8 cellular contexts compared by ENCODE assay signal in the genomic region with DNA sequence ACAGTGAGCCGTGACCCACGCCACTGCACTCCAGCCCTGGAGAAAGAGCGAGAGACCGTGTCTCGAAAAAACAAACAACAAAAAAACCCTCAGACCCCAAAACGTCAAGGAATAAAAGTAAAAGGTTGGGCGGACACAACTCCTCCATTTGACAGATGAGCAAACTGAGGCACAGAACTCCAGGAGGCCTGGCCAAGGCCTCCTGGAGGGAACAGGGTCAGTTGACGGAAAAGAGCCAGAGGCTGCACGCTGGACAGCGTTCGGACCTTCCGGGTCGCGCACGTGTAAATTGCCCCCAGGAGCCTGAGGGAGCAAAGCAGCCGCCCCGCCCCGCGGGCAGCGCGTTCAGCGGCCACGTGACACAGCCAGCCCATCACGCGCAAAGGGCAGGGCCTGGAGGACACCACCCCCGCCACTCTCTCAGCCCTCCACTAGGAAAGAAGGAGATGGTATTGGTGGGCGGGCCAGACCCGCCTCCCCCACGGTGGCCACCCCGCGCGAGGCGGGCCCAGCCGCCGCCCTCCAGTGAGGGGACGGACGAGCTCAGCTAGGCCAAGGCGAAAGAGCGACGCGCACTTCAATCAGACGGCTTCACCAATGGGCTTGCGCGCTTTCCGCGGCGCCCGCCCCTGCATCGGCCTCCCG.
A peak's percentile ranks its signal among the peaks of the same experiment; 100 is the strongest.
DNase-seq lines count a peak whose midpoint lies in the region; ATAC-seq, FAIRE-seq and TF ChIP-seq lines count a peak whose summit lies in the region.

No MANE protein-coding gene starts in this region.

- peak overlapping the region; percentile 85 for H2AFZ ChIP-seq in mammary epithelial cell (ENCODE audit: low read depth, low read length)

- intact Hi-C loops in mammary epithelial cell (cut with micrococcal nuclease): loop anchor here (1.0 to 2.0 kb wide), 3 partner anchors 25 to 79 kb away; no protein-coding TSS in a partner anchor

- no peak for FAIRE-seq in A549 (lab: Jason Lieb, UNC)

- H3K27me3 ChIP-seq in WERI-Rb-1 (ENCODE audit: insufficient read depth, low read depth, severe bottlenecking) (no peaks in the 10 kb centered on the region), mammary epithelial cell (ENCODE audit: insufficient read depth, low read length) (no peaks in the 10 kb centered on the region), iPS-20b (ENCODE audit: insufficient read depth, low read length) (no peaks in the 10 kb centered on the region)

- H3K27ac ChIP-seq in A549 (peak overlapping the region; percentile 99 to 100), WERI-Rb-1 (peak overlapping the region; percentile 100), mammary epithelial cell (ENCODE audit: insufficient read depth, low read depth, low read length) (peak overlapping the region; percentile 96), iPS-20b (ENCODE audit: low read length) (peak overlapping the region; percentile 78), skin epidermis (peak overlapping the region; percentile 97 to 100 (median 100))

- peak overlapping the region; percentile 96 for H3K4me3 ChIP-seq in A549
- H3K4me3 ChIP-seq in WERI-Rb-1 (ENCODE audit: low read depth, low read length): peak overlapping the region; percentile 4
- peak overlapping the region; percentile 43 to 90 (median 75) for H3K4me3 ChIP-seq in mammary epithelial cell (replicated peaks in 1 of 3; ENCODE audit: insufficient read depth in 1 of 3, low read depth in 2 of 3, low read length in 3 of 3)
- H3K4me3 ChIP-seq in iPS-20b (ENCODE audit: low read length): peak overlapping the region; percentile 76
- peak overlapping the region; percentile 60 to 97 (median 86) for H3K4me3 ChIP-seq in skin epidermis

- H4K20me1 ChIP-seq in mammary epithelial cell (ENCODE audit: insufficient read depth, low read length): peaks cover 25% of the 10 kb centered on the region

- no peak for TF ChIP-seq RAD21 in A549 (conservative IDR thresholded peaks at IDR 0.05 in 1 of 2, IDR thresholded peaks at IDR 0.05 in 1 of 2)

- BruUV-seq in mammary epithelial cell (replicated peaks; lab: Mats Ljungman, UMichigan): no TSS peak

- H3K4me1 ChIP-seq in A549 (peaks cover 30% of the 10 kb centered on the region), mammary epithelial cell (ENCODE audit: insufficient read depth, low read length) (peaks cover 10% of the 10 kb centered on the region), iPS-20b (ENCODE audit: insufficient read depth, low read length) (peaks cover 18% of the 10 kb centered on the region; the same call in 1 of the 2 replicates)

- dilution Hi-C loops in mammary epithelial cell (cut with HindIII; ENCODE audit: low sequenced_read_pairs): no loop called here

- H3K36me3 ChIP-seq in WERI-Rb-1: peaks cover 21% of the 10 kb centered on the region
- H3K36me3 ChIP-seq in mammary epithelial cell (ENCODE audit: insufficient read depth, low read length): peaks cover 2% of the 10 kb centered on the region
- 0 out of 2 replicates have a peak, but pooled peaks cover 7% of the 10 kb centered on the region for H3K36me3 ChIP-seq in iPS-20b (ENCODE audit: insufficient read depth, low read depth, low read length)

- in situ Hi-C loops in mammary epithelial cell (cut with MboI; ENCODE audit: low sequenced_read_pairs in 2 of 2): loop anchor here in 1 of 2 donors (25.0 kb wide), 1 partner anchor 103 kb away; no protein-coding TSS in a partner anchor

- H3K9me3 ChIP-seq in A549: no peaks in the 10 kb centered on the region
- H3K9me3 ChIP-seq in WERI-Rb-1 (ENCODE audit: severe bottlenecking): no peaks in the 10 kb centered on the region
- H3K9me3 ChIP-seq in mammary epithelial cell (replicated peaks; ENCODE audit: insufficient read depth, low read length): no peaks in the 10 kb centered on the region
- H3K9me3 ChIP-seq in iPS-20b (ENCODE audit: insufficient read depth, low read depth, low read length): no peaks in the 10 kb centered on the region

- peaks cover 39% of the 10 kb centered on the region for H3K79me2 ChIP-seq in mammary epithelial cell (ENCODE audit: insufficient read depth, low read length)

- TF ChIP-seq CTCF in A549 (IDR thresholded peaks at IDR 0.05) (no peak), WERI-Rb-1 (IDR thresholded peaks at IDR 0.05; ENCODE audit: low read depth, low read length) (no peak), mammary epithelial cell (conservative IDR thresholded peaks at IDR 0.05 in 1 of 2, IDR thresholded peaks at IDR 0.05 in 1 of 2; ENCODE audit: extremely low read depth in 1 of 2, insufficient read depth in 1 of 2, low read depth in 1 of 2, low read length in 2 of 2) (no peak)

- H3K9ac ChIP-seq in mammary epithelial cell (ENCODE audit: insufficient read depth, low read length) (peak overlapping the region; percentile 80), iPS-20b (ENCODE audit: low read depth, low read length) (peak overlapping the region; percentile 96)

- TF ChIP-seq EP300 in A549 (IDR thresholded peaks at IDR 0.05): no peak

- peak; percentile 99 for DNase-seq in A549 (ENCODE audit: low read depth in 1 of 2, low spot score in 1 of 2)
- DNase-seq in NCI-H2196 treated with DMSO at 0.1 percent for 48 hours (lab: John Stamatoyannopoulos, UW; ENCODE audit: unreplicated experiment): peak; percentile 97
- peak; percentile 99 for DNase-seq in WERI-Rb-1
- peak; percentile 99 for DNase-seq in mammary epithelial cell

- 11% methylated on average over 28 of the region's 50 CpGs for WGBS in A549 (ENCODE audit: missing lambda C conversion rate)
- 14% methylated on average over 35 of the region's 50 CpGs for WGBS in mammary epithelial cell (ENCODE audit: low coverage, missing lambda C conversion rate)

- ATAC-seq in A549 (peak; percentile 93 to 96), GM18870 (IDR thresholded peaks at IDR 0.05; ENCODE audit: unreplicated experiment) (peak; percentile 87), HG03139 (IDR thresholded peaks at IDR 0.05; ENCODE audit: unreplicated experiment) (peak; percentile 89)

- POLR2A ChIA-PET in A549 (lab: Yijun Ruan, JAX): interaction anchor here (0.5 to 3.8 kb wide), 14 partner anchors 8 to 599 kb away, joined by 3 to 29 read pairs (median 4); no protein-coding TSS in a partner anchor

- TF ChIP-seq POLR2A in A549 (IDR thresholded peaks at IDR 0.05; ENCODE audit: low read length): peak; percentile 55

- H3K4me2 ChIP-seq in A549 (peak overlapping the region; percentile 64), mammary epithelial cell (ENCODE audit: insufficient read depth, low read depth, low read length) (peak overlapping the region; percentile 74)

- CTCF ChIA-PET in A549 (lab: Yijun Ruan, JAX) (interaction anchor here (1.1 to 2.3 kb wide), 5 partner anchors 9 to 100 kb away, joined by 3 to 11 read pairs (median 4); no protein-coding TSS in a partner anchor), mammary epithelial cell (lab: Charles Lee; ENCODE audit: low non-redundant PET) (no interaction called here)

TF ChIP-seq in A549, 52 proteins besides CTCF, POLR2A, EP300 and RAD21 (continues in another document):
- TF ChIP-seq POLR2AphosphoS2 (conservative IDR thresholded peaks at IDR 0.05; ENCODE audit: low read length): no peak
- no peak for TF ChIP-seq RARB (CRISPR knock-in tag; IDR thresholded peaks at IDR 0.05)
- no peak for TF ChIP-seq CEBPB (IDR thresholded peaks at IDR 0.05)
- TF ChIP-seq JUNB (IDR thresholded peaks at IDR 0.05): no peak
- no peak for TF ChIP-seq HOXA7 (CRISPR knock-in tag; IDR thresholded peaks at IDR 0.05)
- no peak for TF ChIP-seq SREBF2 (IDR thresholded peaks at IDR 0.05)
- TF ChIP-seq NPAS2 (CRISPR knock-in tag; IDR thresholded peaks at IDR 0.05; ENCODE audit: borderline replicate concordance): peak; percentile 97
- TF ChIP-seq MAZ (IDR thresholded peaks at IDR 0.05; ENCODE audit: borderline replicate concordance, low read depth, low read length): 0 out of 2 replicates have a peak, but pooled peaks have one; percentile 17
- TF ChIP-seq, protein P1, sequence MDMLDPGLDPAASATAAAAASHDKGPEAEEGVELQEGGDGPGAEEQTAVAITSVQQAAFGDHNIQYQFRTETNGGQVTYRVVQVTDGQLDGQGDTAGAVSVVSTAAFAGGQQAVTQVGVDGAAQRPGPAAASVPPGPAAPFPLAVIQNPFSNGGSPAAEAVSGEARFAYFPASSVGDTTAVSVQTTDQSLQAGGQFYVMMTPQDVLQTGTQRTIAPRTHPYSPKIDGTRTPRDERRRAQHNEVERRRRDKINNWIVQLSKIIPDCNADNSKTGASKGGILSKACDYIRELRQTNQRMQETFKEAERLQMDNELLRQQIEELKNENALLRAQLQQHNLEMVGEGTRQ (IDR thresholded peaks at IDR 0.05): peak; percentile 96
- no peak for TF ChIP-seq TFCP2L1 (CRISPR knock-in tag; IDR thresholded peaks at IDR 0.05)
- no peak for TF ChIP-seq PHF8 (IDR thresholded peaks at IDR 0.05; ENCODE audit: borderline replicate concordance, low read depth)
- TF ChIP-seq CBX8 (IDR thresholded peaks at IDR 0.05): no peak
- TF ChIP-seq EHMT2 (IDR thresholded peaks at IDR 0.05; ENCODE audit: low read depth): no peak
- TF ChIP-seq, protein P2, sequence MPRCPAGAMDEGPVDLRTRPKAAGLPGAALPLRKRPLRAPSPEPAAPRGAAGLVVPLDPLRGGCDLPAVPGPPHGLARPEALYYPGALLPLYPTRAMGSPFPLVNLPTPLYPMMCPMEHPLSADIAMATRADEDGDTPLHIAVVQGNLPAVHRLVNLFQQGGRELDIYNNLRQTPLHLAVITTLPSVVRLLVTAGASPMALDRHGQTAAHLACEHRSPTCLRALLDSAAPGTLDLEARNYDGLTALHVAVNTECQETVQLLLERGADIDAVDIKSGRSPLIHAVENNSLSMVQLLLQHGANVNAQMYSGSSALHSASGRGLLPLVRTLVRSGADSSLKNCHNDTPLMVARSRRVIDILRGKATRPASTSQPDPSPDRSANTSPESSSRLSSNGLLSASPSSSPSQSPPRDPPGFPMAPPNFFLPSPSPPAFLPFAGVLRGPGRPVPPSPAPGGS (IDR thresholded peaks at IDR 0.05): no peak
- no peak for TF ChIP-seq ZC3H11A (IDR thresholded peaks at IDR 0.05)
- 0 out of 2 replicates have a peak, but pooled peaks have one; percentile 72 for TF ChIP-seq TP53 (CRISPR knock-in tag; IDR thresholded peaks at IDR 0.05)
- peak; percentile 48; the same call in 1 of the 2 replicates for TF ChIP-seq BHLHE40 (IDR thresholded peaks at IDR 0.05; ENCODE audit: low read depth, low read length)
- TF ChIP-seq, protein P3, sequence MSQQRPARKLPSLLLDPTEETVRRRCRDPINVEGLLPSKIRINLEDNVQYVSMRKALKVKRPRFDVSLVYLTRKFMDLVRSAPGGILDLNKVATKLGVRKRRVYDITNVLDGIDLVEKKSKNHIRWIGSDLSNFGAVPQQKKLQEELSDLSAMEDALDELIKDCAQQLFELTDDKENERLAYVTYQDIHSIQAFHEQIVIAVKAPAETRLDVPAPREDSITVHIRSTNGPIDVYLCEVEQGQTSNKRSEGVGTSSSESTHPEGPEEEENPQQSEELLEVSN (IDR thresholded peaks at IDR 0.05; ENCODE audit: borderline replicate concordance, low read depth): peak; percentile 85
- no peak for TF ChIP-seq HEYL (CRISPR knock-in tag; IDR thresholded peaks at IDR 0.05)

Comparison
In these comparisons a context has a peak if more than half of its experiments do, and no peak if none do; other contexts are left out.
1. Peak in every context shown above with its lines: DNase-seq, ATAC-seq, H3K4me3 ChIP-seq and H3K27ac ChIP-seq.
2. H3K4me3 ChIP-seq: peak in every context shown above with its lines; median percentile 96 in A549; 86 in skin epidermis; 76 in iPS-20b; 75 in mammary epithelial cell; 4 in WERI-Rb-1.